ENCODE assay signal across 1 cellular context in the genomic region with DNA sequence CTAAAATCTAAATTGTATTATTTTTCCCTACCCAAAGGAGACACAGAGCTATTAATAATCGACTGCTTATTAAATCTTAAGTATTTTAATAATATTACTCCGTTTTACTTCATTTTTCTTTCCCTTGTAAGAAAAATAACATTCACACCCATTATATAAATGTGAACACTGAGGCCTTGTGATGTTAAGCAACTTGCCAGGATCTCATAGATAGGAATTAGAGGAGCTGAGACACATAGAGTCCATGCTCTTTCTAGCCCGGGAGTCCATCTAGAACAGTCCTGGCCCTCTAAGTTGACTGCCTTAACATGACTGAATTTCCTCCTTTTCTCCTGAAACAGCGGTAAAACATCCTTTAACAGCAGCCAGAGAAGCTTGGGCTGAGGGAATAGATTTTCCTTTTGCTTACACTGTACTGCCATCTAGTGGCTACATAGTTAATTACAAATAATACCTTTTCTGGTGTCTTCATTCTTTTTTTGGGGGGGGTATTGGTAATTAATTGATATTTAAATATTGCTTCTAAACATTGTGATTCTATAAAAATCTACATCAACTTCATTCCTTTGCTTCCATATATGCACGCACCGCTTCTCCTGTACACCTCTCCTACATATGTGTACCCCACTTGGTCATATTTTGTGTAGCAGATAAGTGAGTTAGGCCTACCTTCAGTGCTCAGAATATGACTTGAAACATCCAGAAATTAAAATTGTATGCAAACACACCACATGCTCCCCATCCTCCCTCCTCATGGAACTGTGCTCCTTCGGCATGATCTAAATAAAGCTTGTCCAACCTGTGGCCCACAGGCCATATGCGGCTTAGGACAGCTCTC.
TF ChIP-seq lines count a peak whose summit lies in the region.

No MANE protein-coding gene starts in this region.

TF ChIP-seq in K562, 482 proteins besides CTCF, POLR2A, EP300 and RAD21:
- TF ChIP-seq CEBPB (tag; IDR thresholded peaks at IDR 0.05) (peak; percentile 44; the same call in 1 of the 2 replicates), EP400 (IDR thresholded peaks at IDR 0.05) (no peak), RBM25 (IDR thresholded peaks at IDR 0.05; ENCODE audit: low read depth, low read length, severe bottlenecking) (peak; percentile 86), CEBPG (CRISPR knock-in tag; IDR thresholded peaks at IDR 0.05) (no peak), CEBPG (tag; conservative IDR thresholded peaks at IDR 0.05 in 1 of 2, IDR thresholded peaks at IDR 0.05 in 1 of 2) (0 out of 4 replicates have a peak, but pooled peaks of 1 of the 2 experiments have one; percentile 17), HNRNPL (IDR thresholded peaks at IDR 0.05; ENCODE audit: low read depth, low read length) (no peak), SMC3 (conservative IDR thresholded peaks at IDR 0.05; ENCODE audit: insufficient read depth, low read depth, low read length) (peak; percentile 28; the same call in 1 of the 2 replicates), SMAD3 (CRISPR knock-in tag; conservative IDR thresholded peaks at IDR 0.05) (no peak), DEAF1 (CRISPR knock-in tag; IDR thresholded peaks at IDR 0.05) (peak; percentile 80), POLR2AphosphoS5 (IDR thresholded peaks at IDR 0.05; ENCODE audit: control insufficient read depth, insufficient read depth, low read depth, low read length) (no peak), ZNF431 (CRISPR knock-in tag; IDR thresholded peaks at IDR 0.05) (no peak), ZNF740 (CRISPR knock-in tag; IDR thresholded peaks at IDR 0.05) (no peak), ZNF740 (tag; IDR thresholded peaks at IDR 0.05) (peak in 1 of 2 experiments; percentile 67; a peak in 1 of 4 replicates)
- TF ChIP-seq, protein P1, sequence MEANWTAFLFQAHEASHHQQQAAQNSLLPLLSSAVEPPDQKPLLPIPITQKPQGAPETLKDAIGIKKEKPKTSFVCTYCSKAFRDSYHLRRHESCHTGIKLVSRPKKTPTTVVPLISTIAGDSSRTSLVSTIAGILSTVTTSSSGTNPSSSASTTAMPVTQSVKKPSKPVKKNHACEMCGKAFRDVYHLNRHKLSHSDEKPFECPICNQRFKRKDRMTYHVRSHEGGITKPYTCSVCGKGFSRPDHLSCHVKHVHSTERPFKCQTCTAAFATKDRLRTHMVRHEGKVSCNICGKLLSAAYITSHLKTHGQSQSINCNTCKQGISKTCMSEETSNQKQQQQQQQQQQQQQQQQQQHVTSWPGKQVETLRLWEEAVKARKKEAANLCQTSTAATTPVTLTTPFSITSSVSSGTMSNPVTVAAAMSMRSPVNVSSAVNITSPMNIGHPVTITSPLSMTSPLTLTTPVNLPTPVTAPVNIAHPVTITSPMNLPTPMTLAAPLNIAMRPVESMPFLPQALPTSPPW (CRISPR knock-in tag; IDR thresholded peaks at IDR 0.05) = peak; percentile 23; the same call in 1 of the 2 replicates
- TF ChIP-seq, protein P2, sequence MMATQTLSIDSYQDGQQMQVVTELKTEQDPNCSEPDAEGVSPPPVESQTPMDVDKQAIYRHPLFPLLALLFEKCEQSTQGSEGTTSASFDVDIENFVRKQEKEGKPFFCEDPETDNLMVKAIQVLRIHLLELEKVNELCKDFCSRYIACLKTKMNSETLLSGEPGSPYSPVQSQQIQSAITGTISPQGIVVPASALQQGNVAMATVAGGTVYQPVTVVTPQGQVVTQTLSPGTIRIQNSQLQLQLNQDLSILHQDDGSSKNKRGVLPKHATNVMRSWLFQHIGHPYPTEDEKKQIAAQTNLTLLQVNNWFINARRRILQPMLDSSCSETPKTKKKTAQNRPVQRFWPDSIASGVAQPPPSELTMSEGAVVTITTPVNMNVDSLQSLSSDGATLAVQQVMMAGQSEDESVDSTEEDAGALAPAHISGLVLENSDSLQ (IDR thresholded peaks at IDR 0.05) = no peak
